Comparison of ENCODE assay signal across 36 cellular contexts in genomic region chr21:42239556-42239955, GRCh38.
"Had no signal": no experiment of that assay in that cellular context is flagged by ENCODE, and none has a peak within 500 bp of the region (broad histone marks: within the 10 kb centered on the region; RNA-seq: fewer than 3 reads in every experiment).

No MANE protein-coding gene starts in this region.

- H3K36me3 ChIP-seq: adrenal gland, colonic mucosa, heart left ventricle, ovary, prostate gland, stomach, thyroid gland, upper lobe of left lung, vagina, WERI-Rb-1 had no signal

- H3K27ac ChIP-seq: body of pancreas, colonic mucosa, heart left ventricle, ovary, prostate gland, skin epidermis, thyroid gland, upper lobe of left lung, vagina, WERI-Rb-1 had no signal

- DNase-seq: activated CD4-positive, alpha-beta memory T cell treated with anti-CD3 and anti-CD28 coated beads for 36 hours; activated CD8-positive, alpha-beta memory T cell treated with anti-CD3 and anti-CD28 coated beads, Interleukin-2, amount 50 U/mL, for 4 hours; activated gamma-delta T cell treated with Interleukin-2 at 50 U/mL for 16 hours; activated T-cell treated with anti-CD3 and anti-CD28 coated beads, Interleukin-2, amount 50 U/mL, for 1 hour; adrenal gland; body of pancreas; cerebellar nuclear complex; colonic mucosa; foreskin fibroblast; hypothalamus; immature natural killer cell; kidney; left colon; naive B cell; nephron progenitor cell; ovary; retina; stimulated activated CD4-positive, alpha-beta T cell treated with anti-CD3 and anti-CD28 coated beads, Interleukin-12 subunit alpha, Interleukin-12 subunit beta, amount 100 ng/mL, for 4 hours; stimulated activated CD4-positive, alpha-beta T cell treated with anti-CD3 and anti-CD28 coated beads, Interleukin-4, amount 100 ng/mL, for 24 hours; stimulated activated naive B cell treated with anti-CD40 and anti-IgM and Interleukin-4, amounts not matched to agents 10 μg/mL and 1 μg/mL and 100 μg/mL, for 72 hours; stomach; T-helper 9 cell; thyroid gland; upper lobe of left lung; WERI-Rb-1 had no signal

- H3K27me3 ChIP-seq: adrenal gland, body of pancreas, colonic mucosa, heart left ventricle, ovary, stomach, thyroid gland, upper lobe of left lung, vagina had no signal

- H3K9me3 ChIP-seq: adrenal gland, body of pancreas, colonic mucosa, heart left ventricle, ovary, prostate gland, stomach, thyroid gland, upper lobe of left lung, vagina had no signal

- H3K4me3 Mint-ChIP-seq: activated CD4-positive, alpha-beta memory T cell treated with anti-CD3 and anti-CD28 coated beads for 36 hours; endodermal cell; mesothelial cell of epicardium; nephron progenitor cell; stimulated activated naive B cell treated with anti-CD40 and anti-IgM and Interleukin-4, amounts not matched to agents 10 μg/mL and 1 μg/mL and 100 μg/mL, for 72 hours; T-helper 1 cell treated with Interleukin-12 subunit alpha and Interleukin-12 subunit beta and Interleukin-4 antibody, amounts not matched to agents 30 μg/mL and 1 μg/mL, for 36 hours had no signal

- H3K9me3 Mint-ChIP-seq: activated CD4-positive, alpha-beta memory T cell treated with anti-CD3 and anti-CD28 coated beads for 36 hours; activated naive CD4-positive, alpha-beta T cell treated with anti-CD3 and anti-CD28 coated beads, Interleukin-2, amount 50 U/mL, for 24 hours; endodermal cell; immature natural killer cell; mesothelial cell of epicardium; naive B cell; nephron progenitor cell; stimulated activated naive B cell treated with anti-CD40 and anti-IgM and Interleukin-4, amounts not matched to agents 10 μg/mL and 1 μg/mL and 100 μg/mL, for 72 hours; T-helper 1 cell treated with Interleukin-12 subunit alpha and Interleukin-12 subunit beta and Interleukin-4 antibody, amounts not matched to agents 30 μg/mL and 1 μg/mL, for 36 hours had no signal

- H3K4me3 ChIP-seq: adrenal gland, body of pancreas, colonic mucosa, heart left ventricle, ovary, prostate gland, skin epidermis, stomach, thyroid gland, upper lobe of left lung, vagina had no signal

- H3K27me3 Mint-ChIP-seq: activated CD4-positive, alpha-beta memory T cell treated with anti-CD3 and anti-CD28 coated beads for 36 hours; activated naive CD4-positive, alpha-beta T cell treated with anti-CD3 and anti-CD28 coated beads, Interleukin-2, amount 50 U/mL, for 24 hours; naive B cell; stimulated activated naive B cell treated with anti-CD40 and anti-IgM and Interleukin-4, amounts not matched to agents 10 μg/mL and 1 μg/mL and 100 μg/mL, for 72 hours had no signal

- ATAC-seq: activated CD4-positive, CD25-positive, alpha-beta regulatory T cell treated with anti-CD3 and anti-CD28 coated beads, Interleukin-2, amount 50 U/mL, for 24 hours; body of pancreas; esophagus mucosa; heart left ventricle; left colon; sciatic nerve; stimulated activated naive B cell treated with anti-CD40 and anti-IgM and Interleukin-4, amounts not matched to agents 10 μg/mL and 1 μg/mL and 100 μg/mL, for 72 hours had no signal

- H3K27ac Mint-ChIP-seq: activated CD4-positive, alpha-beta memory T cell treated with anti-CD3 and anti-CD28 coated beads for 36 hours; activated naive CD4-positive, alpha-beta T cell treated with anti-CD3 and anti-CD28 coated beads, Interleukin-2, amount 50 U/mL, for 24 hours; endodermal cell; mesothelial cell of epicardium; nephron progenitor cell; stimulated activated naive B cell treated with anti-CD40 and anti-IgM and Interleukin-4, amounts not matched to agents 10 μg/mL and 1 μg/mL and 100 μg/mL, for 72 hours had no signal

- H3K36me3 Mint-ChIP-seq: activated CD4-positive, alpha-beta memory T cell treated with anti-CD3 and anti-CD28 coated beads for 36 hours; activated naive CD4-positive, alpha-beta T cell treated with anti-CD3 and anti-CD28 coated beads, Interleukin-2, amount 50 U/mL, for 24 hours; immature natural killer cell; mesothelial cell of epicardium; naive B cell; stimulated activated naive B cell treated with anti-CD40 and anti-IgM and Interleukin-4, amounts not matched to agents 10 μg/mL and 1 μg/mL and 100 μg/mL, for 72 hours had no signal
